In the genomic region with DNA sequence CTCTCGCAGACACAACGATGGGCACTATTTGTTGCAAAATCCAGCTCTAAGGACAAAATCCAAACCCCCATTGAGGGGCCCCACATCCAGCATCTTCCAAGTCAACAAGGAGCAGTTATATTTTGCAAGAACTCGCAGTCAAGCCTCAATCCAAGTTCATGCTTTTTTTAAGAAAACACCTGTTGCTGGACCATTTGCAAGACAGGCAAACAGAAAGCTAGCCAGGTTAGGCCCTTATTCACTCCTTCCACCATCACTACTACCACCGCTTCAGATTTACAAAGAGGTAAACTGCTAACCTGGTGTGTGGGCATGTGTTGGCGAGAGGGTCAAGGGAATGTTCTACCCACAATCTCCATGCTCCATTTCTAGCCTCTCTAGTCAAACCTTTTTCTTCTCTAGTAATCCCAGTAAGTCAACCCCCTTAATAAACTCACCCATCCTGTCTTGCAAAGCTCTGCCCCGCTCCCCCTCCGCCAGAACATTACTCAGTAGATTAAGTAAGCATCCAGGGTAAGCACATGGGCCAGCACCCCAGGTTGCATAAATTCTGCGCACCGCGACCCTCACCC, we compare ENCODE assay signal across 8 cellular contexts. TPM values are rescaled to one million over a fixed set of nuclear protein-coding genes. Genes with fewer than 3 reads are reported as not detected.
A peak's percentile ranks its signal among the peaks of the same experiment; 100 is the strongest.
DNase-seq lines count a peak whose midpoint lies in the region; ATAC-seq and TF ChIP-seq lines count a peak whose summit lies in the region.

No MANE protein-coding gene starts in this region.

- TF ChIP-seq CTCF in GM12875 (IDR thresholded peaks at IDR 0.05; ENCODE audit: borderline replicate concordance, insufficient read depth, low read depth, low read length): no peak
- no peak for TF ChIP-seq CTCF in fibroblast of lung (conservative IDR thresholded peaks at IDR 0.05 in 1 of 2, IDR thresholded peaks at IDR 0.05 in 1 of 2; ENCODE audit: low read depth in 1 of 2, low read length in 2 of 2)
- no peak for TF ChIP-seq CTCF in retinal pigment epithelial cell (conservative IDR thresholded peaks at IDR 0.05; ENCODE audit: low read depth, low read length)

- no peaks in the 10 kb centered on the region for H3K4me1 ChIP-seq in SJCRH30
- H3K4me1 ChIP-seq in fibroblast of lung (ENCODE audit: control insufficient read depth, extremely low read depth, insufficient read depth, low read length): no peaks in the 10 kb centered on the region

- H4K20me1 ChIP-seq in fibroblast of lung (ENCODE audit: control insufficient read depth, extremely low read depth, insufficient read depth, low read length): no peaks in the 10 kb centered on the region

- DNase-seq in SJCRH30 (no peak), fibroblast of lung (ENCODE audit: low read depth in 2 of 2) (peak; percentile 23 to 36), retinal pigment epithelial cell (ENCODE audit: low read depth) (no peak), putamen (ENCODE audit: low spot score) (no peak), ecto neural progenitor cell (ENCODE audit: low spot score) (no peak), NCI-H2196 treated with DMSO at 0.1 percent for 48 hours (lab: John Stamatoyannopoulos, UW; ENCODE audit: unreplicated experiment) (no peak)

- peaks cover 4% of the 10 kb centered on the region; the same call in 1 of the 2 replicates for H3K9me3 ChIP-seq in SJCRH30 (replicated peaks)
- H3K9me3 ChIP-seq in fibroblast of lung (ENCODE audit: control insufficient read depth, insufficient read depth, low read depth, low read length): no peaks in the 10 kb centered on the region

- H2AFZ ChIP-seq in fibroblast of lung (ENCODE audit: low read length): no peak overlapping the region

- no peaks in the 10 kb centered on the region for H3K36me3 ChIP-seq in SJCRH30
- no peaks in the 10 kb centered on the region for H3K36me3 ChIP-seq in fibroblast of lung (ENCODE audit: control insufficient read depth, insufficient read depth, low read length)

- peak overlapping the region; percentile 48 for H3K4me2 ChIP-seq in fibroblast of lung (ENCODE audit: extremely low read depth, insufficient read depth, low read length)

- ATAC-seq in GM21447 (IDR thresholded peaks at IDR 0.05; ENCODE audit: unreplicated experiment): no peak

- H3K27me3 ChIP-seq in SJCRH30: no peaks in the 10 kb centered on the region
- no peaks in the 10 kb centered on the region for H3K27me3 ChIP-seq in fibroblast of lung (ENCODE audit: control insufficient read depth, insufficient read depth, low read length)

- peak overlapping the region; percentile 34; the same call in 1 of the 2 replicates for H3K27ac ChIP-seq in SJCRH30
- peak overlapping the region; percentile 72 for H3K27ac ChIP-seq in fibroblast of lung (ENCODE audit: insufficient read depth, low read length)

- peak overlapping the region; percentile 67 for H3K4me3 ChIP-seq in GM12875 (ENCODE audit: low read depth, low read length)
- H3K4me3 ChIP-seq in SJCRH30: peak overlapping the region; percentile 84
- H3K4me3 ChIP-seq in fibroblast of lung (replicated peaks in 1 of 4; ENCODE audit: control extremely low read depth in 1 of 4, insufficient read depth in 1 of 4, low read depth in 3 of 4, low read length in 4 of 4): peak overlapping the region; percentile 64 to 85 (median 76)
- peak overlapping the region; percentile 80 for H3K4me3 ChIP-seq in retinal pigment epithelial cell (ENCODE audit: low read length)

- H3K79me2 ChIP-seq in fibroblast of lung (ENCODE audit: control insufficient read depth, insufficient read depth, low read length): peaks cover 5% of the 10 kb centered on the region

- peak overlapping the region; percentile 83 for H3K9ac ChIP-seq in fibroblast of lung (ENCODE audit: insufficient read depth, low read length)

RNA-seq across cellular contexts. Expression of a gene that starts 0.7 kb away (rescaled TPM):
- total RNA-seq in SJCRH30 (2014; rRNA removed; shearing (Covaris generic)): 64.8 TPM in 2 replicates
- total RNA-seq in fibroblast of lung: 39.0 and 44.9 TPM in 2 replicates
- polyA plus RNA-seq in fibroblast of lung: 43.4 and 48.0 TPM in 2 replicates
- 41.7 and 54.9 TPM in 2 replicates for polyA plus RNA-seq in fibroblast of lung (2012)
- polyA minus RNA-seq in fibroblast of lung (ENCODE audit: low replicate concordance): 70.2 and 74.4 TPM in 2 replicates

RNA-seq across cellular contexts. Expression of a gene that starts 50.7 kb away (rescaled TPM):
- 89.4 and 94.9 TPM in 2 replicates for total RNA-seq in SJCRH30 (2014; rRNA removed; shearing (Covaris generic))
- 52.0 and 63.4 TPM in 2 replicates for total RNA-seq in fibroblast of lung
- polyA plus RNA-seq in fibroblast of lung: 42.3 and 58.9 TPM in 2 replicates
- polyA plus RNA-seq in fibroblast of lung (2012): 47.7 and 62.1 TPM in 2 replicates
- 62.9 and 77.0 TPM in 2 replicates for polyA minus RNA-seq in fibroblast of lung (ENCODE audit: low replicate concordance)

Comparison
In these comparisons a context has a peak if more than half of its experiments do, and no peak if none do; other contexts are left out.
1. DNase-seq: peak in fibroblast of lung (2 of 2); none in SJCRH30 (0 of 2), retinal pigment epithelial cell (single experiment), putamen (single experiment), ecto neural progenitor cell (single experiment) and NCI-H2196 treated with DMSO at 0.1 percent for 48 hours (single experiment).
2. Peak in every context shown above with its lines, with median percentiles within 50 percentile points of each other: H3K4me3 ChIP-seq.